Comparison of ENCODE assay signal across 20 cellular contexts in the genomic region with DNA sequence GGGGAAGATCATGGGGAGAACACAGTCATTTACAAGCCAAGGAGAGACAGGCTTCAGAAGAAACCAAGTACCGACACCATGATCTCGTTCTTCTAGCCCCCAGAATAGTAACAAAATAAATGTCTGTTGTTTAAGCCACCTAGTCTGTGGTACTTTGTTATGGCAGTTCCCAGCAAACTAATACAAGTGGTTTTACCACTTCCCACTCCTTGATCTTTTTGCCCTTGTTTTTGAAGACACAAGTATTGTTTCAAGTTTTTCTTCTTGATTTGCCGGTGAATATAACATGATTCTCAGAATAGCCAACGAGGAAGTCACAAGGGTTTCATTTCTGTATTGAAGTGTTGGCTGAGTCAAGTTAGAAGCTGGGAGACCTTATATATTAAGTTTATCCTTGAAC.
DNase-seq lines count a peak whose midpoint lies in the region; ATAC-seq and TF ChIP-seq lines count a peak whose summit lies in the region.
"Had no signal": no experiment of that assay in that cellular context is flagged by ENCODE, and none has a peak within 500 bp of the region (broad histone marks: within the 10 kb centered on the region; RNA-seq: fewer than 3 reads in every experiment).

No MANE protein-coding gene starts in this region.

- TF ChIP-seq CTCF in transverse colon (IDR thresholded peaks at IDR 0.05) = no peak

- H3K9me3 ChIP-seq in Karpas-422 (ENCODE audit: low read length) (no peaks in the 10 kb centered on the region), transverse colon (no peaks in the 10 kb centered on the region)
- H3K9me3 ChIP-seq: esophagus muscularis mucosa, stomach had no signal

- no peak for TF ChIP-seq POLR2A in transverse colon (IDR thresholded peaks at IDR 0.05)

- H3K4me3 ChIP-seq in Karpas-422 (ENCODE audit: low read length) (no peak overlapping the region), transverse colon (no peak overlapping the region)
- H3K4me3 ChIP-seq: esophagus muscularis mucosa, left ventricle myocardium inferior, stomach had no signal

- no peak overlapping the region for H3K27ac ChIP-seq in Karpas-422 (ENCODE audit: low read length)
- no peak overlapping the region for H3K27ac ChIP-seq in transverse colon
- H3K27ac ChIP-seq: esophagus muscularis mucosa, left ventricle myocardium inferior, stomach had no signal

- H3K36me3 ChIP-seq in Karpas-422 (ENCODE audit: insufficient read depth, low read length) = no peaks in the 10 kb centered on the region
- no peaks in the 10 kb centered on the region for H3K36me3 ChIP-seq in transverse colon
- H3K36me3 ChIP-seq: esophagus muscularis mucosa, left ventricle myocardium inferior, stomach had no signal

- TF ChIP-seq EP300 in transverse colon (IDR thresholded peaks at IDR 0.05; ENCODE audit: low read depth) = no peak

- in situ Hi-C loops in transverse colon (cut with MboI; ENCODE audit: low pct_ligation_motif_present in 1 of 4, low pct_unique_long_range_greater_than_20kb in 1 of 4, low sequenced_read_pairs in 3 of 4) = no loop called here

- H3K9ac ChIP-seq in Karpas-422 (ENCODE audit: low read length) = no peak overlapping the region

- H3K4me1 ChIP-seq in Karpas-422 (ENCODE audit: low read length) (peaks cover 18% of the 10 kb centered on the region), transverse colon (no peaks in the 10 kb centered on the region)
- H3K4me1 ChIP-seq: esophagus muscularis mucosa, left ventricle myocardium inferior, stomach had no signal

- no peaks in the 10 kb centered on the region for H3K27me3 ChIP-seq in Karpas-422 (ENCODE audit: low read length)
- no peaks in the 10 kb centered on the region for H3K27me3 ChIP-seq in transverse colon
- H3K27me3 ChIP-seq: esophagus muscularis mucosa, stomach had no signal

- no peaks in the 10 kb centered on the region for H3K79me2 ChIP-seq in Karpas-422 (ENCODE audit: low read length)

- H4K20me1 ChIP-seq in Karpas-422 (ENCODE audit: insufficient read depth, low read depth, low read length) = no peaks in the 10 kb centered on the region

- WGBS in transverse colon (ENCODE audit: low coverage in 1 of 2), 2 donors = 62 to 71% methylated on average over 4 of the region's 4 CpGs

- DNase-seq in Karpas-422 (no peak), T1000 (lab: John Stamatoyannopoulos, UW) (no peak), DMS114 treated with DMSO at 0.1 percent for 48 hours (lab: John Stamatoyannopoulos, UW; ENCODE audit: unreplicated experiment) (no peak), NCI-H2227 (lab: John Stamatoyannopoulos, UW; ENCODE audit: unreplicated experiment) (no peak), transverse colon (no peak)
- DNase-seq: activated T-cell treated with anti-CD3 and anti-CD28 coated beads, Interleukin-2, amount 50 U/mL, for 24 hours; aorta; cortex of kidney; DMS79 treated with DMSO at 0.1 percent for 48 hours; hypothalamus; KBM-7; left ventricle myocardium inferior; naive thymus-derived CD8-positive, alpha-beta T cell; NCI-H2029; stomach had no signal

- peak overlapping the region; percentile 16 for H3K4me2 ChIP-seq in Karpas-422 (ENCODE audit: low read depth, low read length, poor library complexity, severe bottlenecking)

- intact Hi-C loops in transverse colon (cut with DNase I; ENCODE audit: low total_unique reads) = no loop called here

- no peaks in the 10 kb centered on the region for H3K9me2 ChIP-seq in Karpas-422 (replicated peaks; ENCODE audit: insufficient read depth, low read length)

- peak overlapping the region; percentile 65; the same call in 1 of the 2 replicates for H2AFZ ChIP-seq in Karpas-422 (ENCODE audit: low read length)

- ATAC-seq in GM18498 (IDR thresholded peaks at IDR 0.05; ENCODE audit: unreplicated experiment) (peak; percentile 74), GM21381 (IDR thresholded peaks at IDR 0.05; ENCODE audit: unreplicated experiment) (peak; percentile 49), HG02938 (IDR thresholded peaks at IDR 0.05; ENCODE audit: unreplicated experiment) (peak; percentile 56)
- ATAC-seq: naive thymus-derived CD8-positive, alpha-beta T cell; sciatic nerve had no signal
